Comparison of ENCODE assay signal across 15 cellular contexts in the genomic region with DNA sequence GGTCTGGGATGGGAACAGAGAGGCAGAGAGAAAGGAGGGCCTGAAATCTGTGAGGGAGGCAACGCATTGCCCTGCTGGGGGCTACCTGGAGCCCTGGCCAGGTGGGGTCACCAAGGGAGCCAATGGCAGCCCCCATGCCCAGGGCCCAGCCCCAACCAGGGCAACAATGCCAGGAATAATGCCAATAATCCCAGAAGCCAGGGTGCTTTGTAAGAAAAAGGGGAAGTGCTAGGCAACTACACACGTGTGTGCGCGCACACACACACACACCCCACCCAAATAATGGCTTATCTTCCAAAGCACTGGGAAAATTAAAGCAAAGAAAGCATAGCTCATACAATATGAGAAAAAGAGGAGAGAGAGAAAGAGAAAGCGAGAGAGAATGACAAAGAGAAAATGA. TPM values are rescaled to one million over a fixed set of nuclear protein-coding genes. Genes with fewer than 3 reads are reported as not detected.
"Had no signal": no experiment of that assay in that cellular context is flagged by ENCODE, and none has a peak within 500 bp of the region (broad histone marks: within the 10 kb centered on the region; RNA-seq: fewer than 3 reads in every experiment).

No MANE protein-coding gene starts in this region.

- H3K4me3 ChIP-seq: breast epithelium, lower lobe of right lung, right atrium auricular region, smooth muscle cell had no signal

- H3K27ac ChIP-seq: breast epithelium, lower lobe of right lung, right atrium auricular region had no signal

- H3K4me3 Mint-ChIP-seq: mesothelial cell of epicardium had no signal

- H3K36me3 Mint-ChIP-seq: mesothelial cell of epicardium had no signal

- H3K9me3 ChIP-seq: breast epithelium, lower lobe of right lung, right atrium auricular region had no signal

- H3K4me1 ChIP-seq: breast epithelium, lower lobe of right lung had no signal

- H3K27me3 ChIP-seq: breast epithelium, right atrium auricular region had no signal

- H3K36me3 ChIP-seq: breast epithelium, lower lobe of right lung, right atrium auricular region had no signal

- H3K9me3 Mint-ChIP-seq: mesothelial cell of epicardium had no signal

- DNase-seq: activated CD8-positive, alpha-beta memory T cell treated with anti-CD3 and anti-CD28 coated beads for 24 hours; aorta; left cardiac atrium; lower lobe of right lung; posterior cingulate gyrus; substantia nigra; trophoblast cell had no signal

- H3K27ac Mint-ChIP-seq: mesothelial cell of epicardium had no signal

- ATAC-seq: esophagus mucosa, left cardiac atrium, lower lobe of right lung had no signal

RNA-seq across cellular contexts. Expression of a gene that starts 7.0 kb away (rescaled TPM):
- total RNA-seq: cerebellum, esophagus mucosa, fibroblast of villous mesenchyme, mesothelial cell of epicardium, smooth muscle cell had no signal

RNA-seq across cellular contexts. Expression of a gene that starts 8.2 kb away (rescaled TPM):
- total RNA-seq: cerebellum, esophagus mucosa, fibroblast of villous mesenchyme, mesothelial cell of epicardium, right atrium auricular region, smooth muscle cell had no signal

RNA-seq across cellular contexts. Expression of a gene that starts 36.9 kb away (rescaled TPM):
- total RNA-seq: aorta, breast epithelium, cerebellum, dermis microvascular lymphatic vessel endothelial cell, esophagus mucosa, fibroblast of villous mesenchyme, left cardiac atrium, lower lobe of right lung, mesothelial cell of epicardium, right atrium auricular region, smooth muscle cell had no signal

RNA-seq across cellular contexts. Expression of a gene that starts 59.4 kb away (rescaled TPM):
- total RNA-seq: fibroblast of villous mesenchyme had no signal
